Comparison of ENCODE assay signal across 1 cellular context in the genomic region with DNA sequence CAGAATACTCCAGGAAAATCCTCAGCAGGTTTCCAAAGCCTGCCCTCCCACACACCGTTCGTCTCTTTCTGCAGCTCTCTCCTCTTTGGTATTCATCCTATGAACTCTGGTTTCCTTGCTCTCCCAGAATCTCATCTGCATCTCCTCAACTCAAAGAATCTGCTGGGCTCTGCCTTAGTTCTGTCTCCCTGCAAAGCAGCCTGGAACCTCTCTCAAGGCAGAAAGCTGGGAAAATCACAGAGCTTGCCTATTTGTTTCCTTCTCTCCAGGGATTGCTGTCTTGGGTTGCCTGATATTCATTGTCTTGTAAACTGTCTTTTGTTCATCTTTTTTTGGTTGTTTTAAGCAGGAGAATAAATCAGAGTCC.
TF ChIP-seq lines count a peak whose summit lies in the region.

No MANE protein-coding gene starts in this region.

TF ChIP-seq in K562, 482 proteins besides CTCF, POLR2A, EP300 and RAD21:
- TF ChIP-seq, protein P1, sequence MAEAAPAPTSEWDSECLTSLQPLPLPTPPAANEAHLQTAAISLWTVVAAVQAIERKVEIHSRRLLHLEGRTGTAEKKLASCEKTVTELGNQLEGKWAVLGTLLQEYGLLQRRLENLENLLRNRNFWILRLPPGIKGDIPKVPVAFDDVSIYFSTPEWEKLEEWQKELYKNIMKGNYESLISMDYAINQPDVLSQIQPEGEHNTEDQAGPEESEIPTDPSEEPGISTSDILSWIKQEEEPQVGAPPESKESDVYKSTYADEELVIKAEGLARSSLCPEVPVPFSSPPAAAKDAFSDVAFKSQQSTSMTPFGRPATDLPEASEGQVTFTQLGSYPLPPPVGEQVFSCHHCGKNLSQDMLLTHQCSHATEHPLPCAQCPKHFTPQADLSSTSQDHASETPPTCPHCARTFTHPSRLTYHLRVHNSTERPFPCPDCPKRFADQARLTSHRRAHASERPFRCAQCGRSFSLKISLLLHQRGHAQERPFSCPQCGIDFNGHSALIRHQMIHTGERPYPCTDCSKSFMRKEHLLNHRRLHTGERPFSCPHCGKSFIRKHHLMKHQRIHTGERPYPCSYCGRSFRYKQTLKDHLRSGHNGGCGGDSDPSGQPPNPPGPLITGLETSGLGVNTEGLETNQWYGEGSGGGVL (CRISPR knock-in tag; IDR thresholded peaks at IDR 0.05): no peak
- no peak for TF ChIP-seq EP400 (IDR thresholded peaks at IDR 0.05)
- no peak for TF ChIP-seq TAF7 (tag; IDR thresholded peaks at IDR 0.05)
- TF ChIP-seq HDAC1 (IDR thresholded peaks at IDR 0.05): no peak
- TF ChIP-seq, protein P2, sequence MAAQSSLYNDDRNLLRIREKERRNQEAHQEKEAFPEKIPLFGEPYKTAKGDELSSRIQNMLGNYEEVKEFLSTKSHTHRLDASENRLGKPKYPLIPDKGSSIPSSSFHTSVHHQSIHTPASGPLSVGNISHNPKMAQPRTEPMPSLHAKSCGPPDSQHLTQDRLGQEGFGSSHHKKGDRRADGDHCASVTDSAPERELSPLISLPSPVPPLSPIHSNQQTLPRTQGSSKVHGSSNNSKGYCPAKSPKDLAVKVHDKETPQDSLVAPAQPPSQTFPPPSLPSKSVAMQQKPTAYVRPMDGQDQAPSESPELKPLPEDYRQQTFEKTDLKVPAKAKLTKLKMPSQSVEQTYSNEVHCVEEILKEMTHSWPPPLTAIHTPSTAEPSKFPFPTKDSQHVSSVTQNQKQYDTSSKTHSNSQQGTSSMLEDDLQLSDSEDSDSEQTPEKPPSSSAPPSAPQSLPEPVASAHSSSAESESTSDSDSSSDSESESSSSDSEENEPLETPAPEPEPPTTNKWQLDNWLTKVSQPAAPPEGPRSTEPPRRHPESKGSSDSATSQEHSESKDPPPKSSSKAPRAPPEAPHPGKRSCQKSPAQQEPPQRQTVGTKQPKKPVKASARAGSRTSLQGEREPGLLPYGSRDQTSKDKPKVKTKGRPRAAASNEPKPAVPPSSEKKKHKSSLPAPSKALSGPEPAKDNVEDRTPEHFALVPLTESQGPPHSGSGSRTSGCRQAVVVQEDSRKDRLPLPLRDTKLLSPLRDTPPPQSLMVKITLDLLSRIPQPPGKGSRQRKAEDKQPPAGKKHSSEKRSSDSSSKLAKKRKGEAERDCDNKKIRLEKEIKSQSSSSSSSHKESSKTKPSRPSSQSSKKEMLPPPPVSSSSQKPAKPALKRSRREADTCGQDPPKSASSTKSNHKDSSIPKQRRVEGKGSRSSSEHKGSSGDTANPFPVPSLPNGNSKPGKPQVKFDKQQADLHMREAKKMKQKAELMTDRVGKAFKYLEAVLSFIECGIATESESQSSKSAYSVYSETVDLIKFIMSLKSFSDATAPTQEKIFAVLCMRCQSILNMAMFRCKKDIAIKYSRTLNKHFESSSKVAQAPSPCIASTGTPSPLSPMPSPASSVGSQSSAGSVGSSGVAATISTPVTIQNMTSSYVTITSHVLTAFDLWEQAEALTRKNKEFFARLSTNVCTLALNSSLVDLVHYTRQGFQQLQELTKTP (IDR thresholded peaks at IDR 0.05; ENCODE audit: low read depth in 1 of 2, partially characterized antibody in 2 of 2): no peak
- no peak for TF ChIP-seq PKNOX1 (IDR thresholded peaks at IDR 0.05)
- TF ChIP-seq ZNF134 (CRISPR knock-in tag; conservative IDR thresholded peaks at IDR 0.05): no peak
- no peak for TF ChIP-seq ZNF354B (CRISPR knock-in tag; IDR thresholded peaks at IDR 0.05)
- TF ChIP-seq RFX7 (CRISPR knock-in tag; IDR thresholded peaks at IDR 0.05): no peak
- TF ChIP-seq TRIM28 (IDR thresholded peaks at IDR 0.05): no peak
- no peak for TF ChIP-seq ZNF551 (CRISPR knock-in tag; IDR thresholded peaks at IDR 0.05)
- TF ChIP-seq BRF1 (IDR thresholded peaks at IDR 0.05; ENCODE audit: borderline replicate concordance, extremely low read depth, insufficient read length): no peak
- TF ChIP-seq, protein P3, sequence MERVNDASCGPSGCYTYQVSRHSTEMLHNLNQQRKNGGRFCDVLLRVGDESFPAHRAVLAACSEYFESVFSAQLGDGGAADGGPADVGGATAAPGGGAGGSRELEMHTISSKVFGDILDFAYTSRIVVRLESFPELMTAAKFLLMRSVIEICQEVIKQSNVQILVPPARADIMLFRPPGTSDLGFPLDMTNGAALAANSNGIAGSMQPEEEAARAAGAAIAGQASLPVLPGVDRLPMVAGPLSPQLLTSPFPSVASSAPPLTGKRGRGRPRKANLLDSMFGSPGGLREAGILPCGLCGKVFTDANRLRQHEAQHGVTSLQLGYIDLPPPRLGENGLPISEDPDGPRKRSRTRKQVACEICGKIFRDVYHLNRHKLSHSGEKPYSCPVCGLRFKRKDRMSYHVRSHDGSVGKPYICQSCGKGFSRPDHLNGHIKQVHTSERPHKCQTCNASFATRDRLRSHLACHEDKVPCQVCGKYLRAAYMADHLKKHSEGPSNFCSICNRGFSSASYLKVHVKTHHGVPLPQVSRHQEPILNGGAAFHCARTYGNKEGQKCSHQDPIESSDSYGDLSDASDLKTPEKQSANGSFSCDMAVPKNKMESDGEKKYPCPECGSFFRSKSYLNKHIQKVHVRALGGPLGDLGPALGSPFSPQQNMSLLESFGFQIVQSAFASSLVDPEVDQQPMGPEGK (CRISPR knock-in tag; IDR thresholded peaks at IDR 0.05; ENCODE audit: borderline replicate concordance): no peak
- no peak for TF ChIP-seq ZSCAN29 (IDR thresholded peaks at IDR 0.05)
- no peak for TF ChIP-seq ZNF239 (CRISPR knock-in tag; IDR thresholded peaks at IDR 0.05)
- no peak for TF ChIP-seq NONO (IDR thresholded peaks at IDR 0.05; ENCODE audit: low read depth in 2 of 2, low read length in 1 of 2)
TF ChIP-seq in K562: peak in this region for 0.
